Comparison of ENCODE assay signal across 9 cellular contexts in genomic region chr17:67400193-67400592, GRCh38. TPM values are rescaled to one million over a fixed set of nuclear protein-coding genes. Genes with fewer than 3 reads are reported as not detected.
A peak's percentile ranks its signal among the peaks of the same experiment; 100 is the strongest.
DNase-seq lines count a peak whose midpoint lies in the region; ATAC-seq and TF ChIP-seq lines count a peak whose summit lies in the region.
"Had no signal": no experiment of that assay in that cellular context is flagged by ENCODE, and none has a peak within 500 bp of the region (broad histone marks: within the 10 kb centered on the region; RNA-seq: fewer than 3 reads in every experiment).

No MANE protein-coding gene starts in this region.

- POLR2A ChIA-PET in CD8-positive, alpha-beta T cell (lab: Charles Lee), result interaction anchor here (1.1 to 1.2 kb wide), 2 partner anchors 41 to 75 kb away, joined by 4 read pairs; no protein-coding TSS in a partner anchor

- no peak for DNase-seq in CD8-positive, alpha-beta T cell
- DNase-seq in SK-N-MC (ENCODE audit: low read depth, low spot score) (peak; percentile 39), right cardiac atrium (no peak), erythroblast (lab: John Stamatoyannopoulos, UW) (no peak), GOT3 (lab: John Stamatoyannopoulos, UW) (no peak)
- DNase-seq in stimulated activated CD4-positive, alpha-beta T cell treated with anti-CD3 and anti-CD28 coated beads, Interleukin-4, amount 100 ng/mL, for 1 hour, result no peak
- DNase-seq: DMS79 treated with DMSO at 0.1 percent for 48 hours; NK-92 treated with Interleukin-12 subunit alpha and Interleukin-12 subunit beta, amount 100 ng/mL, for 24 hours had no signal

- H3K27ac ChIP-seq in BLaER1 treated with 17β-estradiol and CSF1 and Interleukin-3, amounts not matched to agents 10 nM and 100 nM, result peak overlapping the region in 2 of 11 experiments; percentile 6 to 33; a peak in 2 of 22 replicates
- H3K27ac ChIP-seq in CD8-positive, alpha-beta T cell (ENCODE audit: low read depth, low read length), result peak overlapping the region; percentile 39
- H3K27ac ChIP-seq in SK-N-MC (peak overlapping the region; percentile 81), right cardiac atrium (ENCODE audit: low read length) (peak overlapping the region; percentile 13)

- H3K9me3 Mint-ChIP-seq in CD8-positive, alpha-beta T cell, result no peaks in the 10 kb centered on the region

- H3K27ac Mint-ChIP-seq in CD8-positive, alpha-beta T cell, result peak overlapping the region; percentile 92

- peak; percentile 24 for ATAC-seq in CD8-positive, alpha-beta T cell
- ATAC-seq in right cardiac atrium, result peak; percentile 21 to 24

- H3K27me3 ChIP-seq in BLaER1 treated with 17β-estradiol and CSF1 and Interleukin-3, amounts not matched to agents 10 nM and 100 nM, result no peaks in the 10 kb centered on the region
- H3K27me3 ChIP-seq in CD8-positive, alpha-beta T cell (ENCODE audit: insufficient read depth, low read length), result no peaks in the 10 kb centered on the region
- H3K27me3 ChIP-seq in right cardiac atrium (ENCODE audit: control insufficient read depth, insufficient read depth), result no peaks in the 10 kb centered on the region

- no peak for TF ChIP-seq POLR2A in erythroblast (IDR thresholded peaks at IDR 0.05; ENCODE audit: low read length)

- peaks cover 8 to 36% (median 22%) of the 10 kb centered on the region in 11 experiments; a peak in 18 of 22 replicates for H3K36me3 ChIP-seq in BLaER1 treated with 17β-estradiol and CSF1 and Interleukin-3, amounts not matched to agents 10 nM and 100 nM
- H3K36me3 ChIP-seq in CD8-positive, alpha-beta T cell (ENCODE audit: insufficient read depth, low read length), result no peaks in the 10 kb centered on the region
- H3K36me3 ChIP-seq in SK-N-MC (ENCODE audit: insufficient read depth, low read length), result no peaks in the 10 kb centered on the region

- peaks cover 0 to 4% (median 0%) of the 10 kb centered on the region in 11 experiments; a peak in 2 of 22 replicates for H4K20me1 ChIP-seq in BLaER1 treated with 17β-estradiol and CSF1 and Interleukin-3, amounts not matched to agents 10 nM and 100 nM

- H3K4me1 ChIP-seq in BLaER1 treated with 17β-estradiol and CSF1 and Interleukin-3, amounts not matched to agents 10 nM and 100 nM, result peaks cover 38 to 55% (median 44%) of the 10 kb centered on the region in 10 experiments
- peaks cover 76% of the 10 kb centered on the region for H3K4me1 ChIP-seq in CD8-positive, alpha-beta T cell (ENCODE audit: insufficient read depth, low read length)
- H3K4me1 ChIP-seq in right cardiac atrium (ENCODE audit: control insufficient read depth, insufficient read depth, low read length), result peaks cover 3% of the 10 kb centered on the region

- no peak for TF ChIP-seq CTCF in CD8-positive, alpha-beta T cell (IDR thresholded peaks at IDR 0.05)

- WGBS in right cardiac atrium, result 14% methylated on average over 6 of the region's 6 CpGs

- H3K4me3 Mint-ChIP-seq in CD8-positive, alpha-beta T cell, result peak overlapping the region; percentile 71

- no peaks in the 10 kb centered on the region for H3K27me3 Mint-ChIP-seq in CD8-positive, alpha-beta T cell (ENCODE audit: low read depth)

- peaks cover 82% of the 10 kb centered on the region for H3K4me1 Mint-ChIP-seq in CD8-positive, alpha-beta T cell (ENCODE audit: low read depth)

- H3K4me2 ChIP-seq in BLaER1 treated with 17β-estradiol and CSF1 and Interleukin-3, amounts not matched to agents 10 nM and 100 nM, result peak overlapping the region; percentile 58 to 96 (median 78)

- H3K9ac ChIP-seq in BLaER1 treated with 17β-estradiol and CSF1 and Interleukin-3, amounts not matched to agents 10 nM and 100 nM, result peak overlapping the region in 3 of 11 experiments; percentile 12 to 23 (median 14); a peak in 4 of 22 replicates
- H3K9ac ChIP-seq in SK-N-MC (ENCODE audit: insufficient read length), result no peak overlapping the region

- CTCF ChIA-PET in CD8-positive, alpha-beta T cell (lab: Charles Lee), result interaction anchor here (0.7 to 0.8 kb wide), 2 partner anchors 21 to 69 kb away, joined by 3 to 4 read pairs; no protein-coding TSS in a partner anchor

- intact Hi-C loops in CD8-positive, alpha-beta T cell (cut with DNase I, micrococcal nuclease), result loop anchor here in 1 of 2 experiments (5.0 kb wide), 1 partner anchor 37 kb away; no protein-coding TSS in a partner anchor
- intact Hi-C loops in right cardiac atrium (cut with DNase I), result no loop called here

- H3K9me3 ChIP-seq in BLaER1 treated with 17β-estradiol and CSF1 and Interleukin-3, amounts not matched to agents 10 nM and 100 nM (replicated peaks in 1 of 11), result peaks cover 23 to 36% (median 28%) of the 10 kb centered on the region in 11 experiments
- no peaks in the 10 kb centered on the region for H3K9me3 ChIP-seq in CD8-positive, alpha-beta T cell (ENCODE audit: low read length)
- H3K9me3 ChIP-seq in SK-N-MC (ENCODE audit: low read depth, low read length), result no peaks in the 10 kb centered on the region
- no peaks in the 10 kb centered on the region for H3K9me3 ChIP-seq in right cardiac atrium (ENCODE audit: control insufficient read depth, low read length)

- H3K36me3 Mint-ChIP-seq in CD8-positive, alpha-beta T cell, result peaks cover 20% of the 10 kb centered on the region

- peak overlapping the region in 1 of 10 experiments; percentile 28; a peak in 1 of 20 replicates for H3K4me3 ChIP-seq in BLaER1 treated with 17β-estradiol and CSF1 and Interleukin-3, amounts not matched to agents 10 nM and 100 nM
- H3K4me3 ChIP-seq in CD8-positive, alpha-beta T cell (ENCODE audit: low read depth, low read length), result peak overlapping the region; percentile 8
- peak overlapping the region; percentile 59 for H3K4me3 ChIP-seq in SK-N-MC
- H3K4me3 ChIP-seq in right cardiac atrium (ENCODE audit: low read length), result no peak overlapping the region

RNA-seq across cellular contexts. Expression of gene PITPNC1, which starts 23.1 kb away (rescaled TPM):
- total RNA-seq in CD8-positive, alpha-beta T cell, result 100 to 1,000 TPM; 110 to 111 TPM
- 10 to 100 TPM; 17.0 to 29.7 (median 24.9) TPM for total RNA-seq in right cardiac atrium
- polyA plus RNA-seq in right cardiac atrium, result 8.6 TPM

RNA-seq across cellular contexts. Expression of gene PSMD12, which starts 33.8 kb away (rescaled TPM):
- total RNA-seq in CD8-positive, alpha-beta T cell, result 10 to 100 TPM; 52.1 to 54.9 TPM
- total RNA-seq in right cardiac atrium, result 10 to 100 TPM; 47.2 to 59.5 (median 51.4) TPM
- 26.7 TPM for polyA plus RNA-seq in right cardiac atrium
